ENCODE assay signal across 30 cellular contexts in genomic region chr1:41779350-41779749, GRCh38.
DNase-seq lines count a peak whose midpoint lies in the region; ATAC-seq and TF ChIP-seq lines count a peak whose summit lies in the region.
"Had no signal": no experiment of that assay in that cellular context is flagged by ENCODE, and none has a peak within 500 bp of the region (broad histone marks: within the 10 kb centered on the region; RNA-seq: fewer than 3 reads in every experiment).

No MANE protein-coding gene starts in this region.

- H3K36me3 Mint-ChIP-seq in GM23338 (ENCODE audit: low read depth), result no peaks in the 10 kb centered on the region

- no peaks in the 10 kb centered on the region for H3K9me2 ChIP-seq in GM23338 (ENCODE audit: insufficient read depth)

- peaks cover 10% of the 10 kb centered on the region; the same call in 2 of the 3 replicates for H3K4me1 Mint-ChIP-seq in GM23338

- no peaks in the 10 kb centered on the region for H3K79me2 ChIP-seq in GM23338 (replicated peaks; ENCODE audit: insufficient read depth)
- H3K79me2 ChIP-seq: hepatocyte had no signal

- DNase-seq in AG10803 (ENCODE audit: low read depth), result no peak
- DNase-seq in GM23338 (ENCODE audit: low spot score), result no peak
- no peak for DNase-seq in astrocyte of the cerebellum (ENCODE audit: low read depth)
- DNase-seq in foreskin keratinocyte, result no peak
- DNase-seq in NK-92 (lab: John Stamatoyannopoulos, UW; ENCODE audit: unreplicated experiment), result no peak
- DNase-seq in activated effector memory CD4-positive, alpha-beta T cell treated with anti-CD3 and anti-CD28 coated beads, Interleukin-2, amount 50 U/mL, for 16 hours, result no peak
- DNase-seq: activated CD4-positive, alpha-beta memory T cell treated with anti-CD3 and anti-CD28 coated beads, Interleukin-2, amount 10 ng/mL, durations not matched to agents 7 days and 5 days; activated CD4-positive, CD25-positive, alpha-beta regulatory T cell; activated naive CD4-positive, alpha-beta T cell; activated T-cell treated with anti-CD3 and anti-CD28 coated beads for 4 hours; adrenal gland; CD4-positive, alpha-beta T cell; DMS153; GDM1; immature natural killer cell; KBM-7; midbrain; NCI-H187 treated with DMSO at 0.1 percent for 48 hours; NCI-H748 treated with DMSO at 0.1 percent for 48 hours; OCI-M1; small intestine; stimulated activated naive CD4-positive, alpha-beta T cell; T1000 had no signal

- H3K27me3 ChIP-seq in GM23338 (ENCODE audit: insufficient read depth), result no peaks in the 10 kb centered on the region
- peaks cover 6% of the 10 kb centered on the region for H3K27me3 ChIP-seq in foreskin keratinocyte
- H3K27me3 ChIP-seq: adrenal gland, hepatocyte had no signal

- no peaks in the 10 kb centered on the region for H3K4me1 ChIP-seq in GM23338 (ENCODE audit: insufficient read depth)
- peaks cover 9% of the 10 kb centered on the region for H3K4me1 ChIP-seq in foreskin keratinocyte
- H3K4me1 ChIP-seq: HAP-1 had no signal

- H3K4me3 ChIP-seq in AG10803 (ENCODE audit: low read length) (no peak overlapping the region), GM23338 (no peak overlapping the region), astrocyte of the cerebellum (ENCODE audit: low read depth, low read length) (no peak overlapping the region)
- H3K4me3 ChIP-seq: adrenal gland, HAP-1, hepatocyte, thoracic aorta had no signal

- ATAC-seq in GM23338 (no peak), foreskin keratinocyte (no peak), GM21381 (IDR thresholded peaks at IDR 0.05; ENCODE audit: unreplicated experiment) (no peak), HG03139 (IDR thresholded peaks at IDR 0.05; ENCODE audit: unreplicated experiment) (no peak)

- H3K27ac Mint-ChIP-seq in GM23338, result no peak overlapping the region
- H3K27ac Mint-ChIP-seq: activated CD4-positive, alpha-beta memory T cell treated with anti-CD3 and anti-CD28 coated beads, Interleukin-2, amount 10 ng/mL, durations not matched to agents 7 days and 5 days; CD4-positive, alpha-beta T cell; dendritic cell treated with granulocyte-macrophage colony-stimulating factor and Interleukin-4, amounts not matched to agents 40 ng/mL and 50 ng/mL, for 4 days; nephron had no signal

- peak; percentile 12; the same call in 1 of the 2 replicates for TF ChIP-seq CTCF in AG10803 (conservative IDR thresholded peaks at IDR 0.05; ENCODE audit: low read length)
- peak; percentile 29 to 36; a peak in 3 of 4 replicates for TF ChIP-seq CTCF in GM23338 (conservative IDR thresholded peaks at IDR 0.05; ENCODE audit: low read depth in 2 of 2)
- peak; percentile 33 for TF ChIP-seq CTCF in astrocyte of the cerebellum (IDR thresholded peaks at IDR 0.05; ENCODE audit: low read depth, low read length, missing control alignments)
- peak; percentile 34 for TF ChIP-seq CTCF in foreskin keratinocyte (conservative IDR thresholded peaks at IDR 0.05)

- H3K4me3 Mint-ChIP-seq in GM23338, result no peak overlapping the region
- H3K4me3 Mint-ChIP-seq: activated CD4-positive, alpha-beta memory T cell treated with anti-CD3 and anti-CD28 coated beads, Interleukin-2, amount 10 ng/mL, durations not matched to agents 7 days and 5 days; CD4-positive, alpha-beta T cell; dendritic cell treated with granulocyte-macrophage colony-stimulating factor and Interleukin-4, amounts not matched to agents 40 ng/mL and 50 ng/mL, for 4 days; immature natural killer cell; nephron had no signal

- no peak overlapping the region for H3K4me2 ChIP-seq in GM23338
- H3K4me2 ChIP-seq: hepatocyte had no signal

- in situ Hi-C loops in astrocyte of the cerebellum (cut with HindIII; ENCODE audit: low sequenced_read_pairs), result no loop called here

- H3K27ac ChIP-seq in GM23338 (ENCODE audit: low read depth), result no peak overlapping the region
- H3K27ac ChIP-seq in foreskin keratinocyte, result no peak overlapping the region
- H3K27ac ChIP-seq: adrenal gland, hepatocyte, thoracic aorta had no signal

- H2AFZ ChIP-seq in GM23338, result no peak overlapping the region
- H2AFZ ChIP-seq: hepatocyte had no signal

- no peaks in the 10 kb centered on the region for H3K36me3 ChIP-seq in GM23338 (ENCODE audit: insufficient read depth)
- H3K36me3 ChIP-seq: adrenal gland, HAP-1, thoracic aorta had no signal

- H3F3A ChIP-seq in GM23338 (replicated peaks; ENCODE audit: low read depth), result no peaks in the 10 kb centered on the region

- H3K9me3 Mint-ChIP-seq in GM23338, result peaks cover 3% of the 10 kb centered on the region; the same call in 2 of the 3 replicates
- H3K9me3 Mint-ChIP-seq: CD4-positive, alpha-beta T cell; dendritic cell treated with granulocyte-macrophage colony-stimulating factor and Interleukin-4, amounts not matched to agents 40 ng/mL and 50 ng/mL, for 4 days; immature natural killer cell; nephron had no signal

- peaks cover 8% of the 10 kb centered on the region for H3K27me3 Mint-ChIP-seq in GM23338 (ENCODE audit: insufficient read depth, low read depth, poor library complexity)
- H3K27me3 Mint-ChIP-seq: activated CD4-positive, alpha-beta memory T cell treated with anti-CD3 and anti-CD28 coated beads, Interleukin-2, amount 10 ng/mL, durations not matched to agents 7 days and 5 days; CD4-positive, alpha-beta T cell had no signal

- H4K20me1 ChIP-seq in GM23338 (replicated peaks; ENCODE audit: insufficient read depth), result no peaks in the 10 kb centered on the region

TF ChIP-seq in GM23338, 12 proteins besides CTCF, POLR2A, EP300 and RAD21:
- TF ChIP-seq ZNF114 (CRISPR knock-in tag; IDR thresholded peaks at IDR 0.05) (no peak), NANOG (IDR thresholded peaks at IDR 0.05; ENCODE audit: borderline replicate concordance) (no peak), EZH2 (IDR thresholded peaks at IDR 0.05; ENCODE audit: low read depth, unreplicated experiment) (no peak)
